ENCODE assay signal across 8 cellular contexts in the genomic region with DNA sequence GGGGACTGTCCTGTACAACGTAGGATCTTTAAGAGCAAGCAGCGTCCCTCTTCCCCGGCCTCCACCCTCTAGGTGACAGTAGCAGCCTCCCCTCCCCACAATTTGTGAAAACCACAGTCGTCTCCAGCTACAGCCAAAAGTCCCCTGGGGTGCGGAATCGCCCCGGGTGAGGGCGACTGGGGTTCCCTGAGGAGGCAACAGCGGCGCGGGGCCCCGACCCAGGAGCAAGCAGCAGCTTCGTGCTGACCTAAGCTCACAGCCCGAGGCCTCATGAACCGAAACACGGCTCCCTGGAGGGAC. TPM values are rescaled to one million over a fixed set of nuclear protein-coding genes. Genes with fewer than 3 reads are reported as not detected.
DNase-seq lines count a peak whose midpoint lies in the region; ATAC-seq, FAIRE-seq and TF ChIP-seq lines count a peak whose summit lies in the region.

No MANE protein-coding gene starts in this region.

- H3K4me3 ChIP-seq in AG04449 (ENCODE audit: low read depth, low read length) (peak overlapping the region; percentile 73), GM12878 (peak overlapping the region; percentile 60), lower lobe of right lung (peak overlapping the region; percentile 93), vagina (peak overlapping the region; percentile 51 to 84)

- H3K27me3 ChIP-seq in GM12878 (replicated peaks in 1 of 2; ENCODE audit: control insufficient read depth in 2 of 2, insufficient read depth in 2 of 2, low read length in 1 of 2) (no peaks in the 10 kb centered on the region), lower lobe of right lung (ENCODE audit: low read depth) (no peaks in the 10 kb centered on the region), vagina (no peaks in the 10 kb centered on the region)

- H3K36me3 ChIP-seq in GM12878 (ENCODE audit: control insufficient read depth in 2 of 2, insufficient read depth in 2 of 2, low read length in 1 of 2): no peaks in the 10 kb centered on the region
- H3K36me3 ChIP-seq in lower lobe of right lung: peaks cover 7% of the 10 kb centered on the region
- peaks cover 0 to 3% of the 10 kb centered on the region in 2 donors for H3K36me3 ChIP-seq in vagina

- no peaks in the 10 kb centered on the region for H3K79me2 ChIP-seq in GM12878 (ENCODE audit: control insufficient read depth, insufficient read depth, low read length)

- POLR2A ChIA-PET in AG04449 (lab: Yijun Ruan, JAX) (no interaction called here), GM12878 (lab: Charles Lee) (no interaction called here)

- FAIRE-seq in GM12878 (lab: Jason Lieb, UNC): no peak

- intact Hi-C loops in GM12878 (cut with micrococcal nuclease; ENCODE audit: unreplicated experiment) (no loop called here), lower lobe of right lung (cut with DNase I) (no loop called here), vagina (cut with DNase I) (loop anchor here (5.0 kb wide), 1 partner anchor 961 kb away; no protein-coding TSS in a partner anchor)

- in situ Hi-C loops in GM12878 (cut with MboI): no loop called here

- H3K4me2 ChIP-seq in GM12878 (ENCODE audit: control insufficient read depth, insufficient read depth): peak overlapping the region; percentile 60; the same call in 1 of the 2 replicates

- peak overlapping the region; percentile 61 for H3K9ac ChIP-seq in GM12878 (ENCODE audit: control insufficient read depth, insufficient read depth, low read length)

- RAD21 ChIA-PET in GM12878 (lab: Charles Lee; ENCODE audit: unreplicated experiment): no interaction called here

- CTCF ChIA-PET in AG04449 (lab: Yijun Ruan, JAX) (interaction anchor here (0.6 to 1.7 kb wide), 2 partner anchors 20 to 251 kb away, joined by 3 read pairs; no protein-coding TSS in a partner anchor), GM12878 (lab: Yijun Ruan, JAX) (no interaction called here)

- H3K27ac ChIP-seq in GM12878 (ENCODE audit: control insufficient read depth, insufficient read depth) (peak overlapping the region; percentile 61), lower lobe of right lung (peak overlapping the region; percentile 96), vagina (peak overlapping the region; percentile 86)

- no peaks in the 10 kb centered on the region for H4K20me1 ChIP-seq in GM12878 (ENCODE audit: control insufficient read depth, insufficient read depth)

- peak overlapping the region; percentile 63 for H2AFZ ChIP-seq in GM12878 (ENCODE audit: control insufficient read depth, low read depth, low read length)

- TF ChIP-seq RAD21 in GM12878 (IDR thresholded peaks at IDR 0.05; ENCODE audit: insufficient read depth, low read depth, low read length): no peak

- H3K4me1 ChIP-seq in GM12878 (ENCODE audit: control insufficient read depth, insufficient read depth, low read length): no peaks in the 10 kb centered on the region
- H3K4me1 ChIP-seq in lower lobe of right lung: peaks cover 9% of the 10 kb centered on the region
- H3K4me1 ChIP-seq in vagina: peaks cover 8% of the 10 kb centered on the region

- TF ChIP-seq CTCF in AG04449 (IDR thresholded peaks at IDR 0.05; ENCODE audit: insufficient read depth, low read length, missing control alignments): no peak
- TF ChIP-seq CTCF in GM12878 (IDR thresholded peaks at IDR 0.05 in 2 of 3, conservative IDR thresholded peaks at IDR 0.05 in 1 of 3; ENCODE audit: control insufficient read depth in 2 of 3, extremely low read depth in 1 of 3, insufficient read depth in 1 of 3, low read depth in 3 of 3, low read length in 3 of 3): no peak
- no peak for TF ChIP-seq CTCF in lower lobe of right lung (IDR thresholded peaks at IDR 0.05)
- TF ChIP-seq CTCF in vagina (IDR thresholded peaks at IDR 0.05): no peak

- no TSS peak for BruUV-seq in GM12878 (replicated peaks; lab: Mats Ljungman, UMichigan)

- DNase-seq in AG04449 (ENCODE audit: low read depth, low spot score) (no peak), GM12878 (ENCODE audit: low read depth, low spot score) (no peak), lower lobe of right lung (no peak), vagina (ENCODE audit: extremely low spot score in 2 of 2) (no peak), HCEC 1CT (no peak), DMS 273 treated with DMSO at 0.1 percent for 48 hours (lab: John Stamatoyannopoulos, UW) (no peak)

- SMC1A ChIA-PET in GM12878 (lab: Charles Lee; ENCODE audit: uncharacterized antibody, unreplicated experiment): no interaction called here

- no peak for TF ChIP-seq EP300 in GM12878 (IDR thresholded peaks at IDR 0.05; ENCODE audit: borderline replicate concordance in 1 of 2, control insufficient read depth in 1 of 2, low read depth in 2 of 2, low read length in 2 of 2)

- H3K9me3 ChIP-seq in GM12878 (replicated peaks; ENCODE audit: control insufficient read depth, insufficient read depth, low read length): no peaks in the 10 kb centered on the region; the same call in 2 of the 3 replicates
- no peaks in the 10 kb centered on the region for H3K9me3 ChIP-seq in lower lobe of right lung
- H3K9me3 ChIP-seq in vagina: no peaks in the 10 kb centered on the region

- ATAC-seq in GM18870 (IDR thresholded peaks at IDR 0.05; ENCODE audit: unreplicated experiment) (peak; percentile 19), HG03571 (IDR thresholded peaks at IDR 0.05; ENCODE audit: unreplicated experiment) (peak; percentile 32), GM12878 (no peak), lower lobe of right lung (peak; percentile 18 to 49)

- TF ChIP-seq POLR2A in GM12878 (IDR thresholded peaks at IDR 0.05; ENCODE audit: low read depth, low read length) (no peak), vagina (IDR thresholded peaks at IDR 0.05) (no peak)

- WGBS in GM12878 (ENCODE audit: insufficient coverage, insufficient replicate concordance, low lambda C conversion rate, missing lambda C conversion rate): 0% methylated on average over 16 of the region's 16 CpGs

TF ChIP-seq in GM12878, 131 proteins besides CTCF, POLR2A, EP300 and RAD21 (continues in another document):
- no peak for TF ChIP-seq PAX8 (IDR thresholded peaks at IDR 0.05)
- no peak for TF ChIP-seq WRNIP1 (IDR thresholded peaks at IDR 0.05; ENCODE audit: borderline replicate concordance, low read depth, low read length)
- TF ChIP-seq JUNB (IDR thresholded peaks at IDR 0.05): no peak
- TF ChIP-seq CHD2 (IDR thresholded peaks at IDR 0.05; ENCODE audit: borderline replicate concordance, low read depth, low read length): no peak
- TF ChIP-seq EZH2 (IDR thresholded peaks at IDR 0.05; ENCODE audit: borderline replicate concordance, control insufficient read depth, low read depth, low read length): no peak

RNA-seq across cellular contexts. Expression of gene ZNF558, which starts 0.3 kb away (rescaled TPM):
- 0.19 and 0.37 TPM in 2 replicates for total RNA-seq in GM12878 (2013; cell fraction: nucleolus; rRNA removed)
- 7.1 and 8.2 TPM in 2 replicates for total RNA-seq in GM12878 (2014; rRNA removed)
- 4.7 and 6.4 TPM in 2 replicates for total RNA-seq in GM12878 (2014; rRNA removed; fragmentation: Illumina TruSeq; extraction: Trizol)
- 7.2 and 7.4 TPM in 2 replicates for total RNA-seq in GM12878 (2021)
- polyA plus RNA-seq in GM12878 (2011; ENCODE audit: low read depth): 4.5 TPM
- 0.10 TPM in 1 of 2 replicates, not detected in the other for polyA plus RNA-seq in GM12878 (2011; rRNA removed)
- polyA plus RNA-seq in GM12878 (2011; cell fraction: cytosol; rRNA removed): not detected in 2 replicates
- polyA plus RNA-seq in GM12878 (2011; cell fraction: nucleus; rRNA removed): 0.15 and 0.21 TPM in 2 replicates
- 6.6 and 10.2 TPM in 2 replicates for polyA plus RNA-seq in GM12878 (2012)
- 5.5 and 6.5 TPM in 2 replicates for polyA plus RNA-seq in GM12878 (2014; fragmentation: Illumina TruSeq; extraction: Trizol)
- 1 to 10 TPM in 1 of 2 experiments, under 1 TPM in 1; 0.95 to 1.6 TPM for polyA plus RNA-seq in GM12878 (2014; fragmentation: Nextera tagmentation; extraction: Ambion mirVana)
- 4.8 and 7.9 TPM in 2 replicates for polyA plus RNA-seq in GM12878 (2014; rRNA removed)
- polyA plus RNA-seq in GM12878 (2016; fragmentation: Nextera tagmentation; extraction: Ambion mirVana): 1 to 10 TPM; 6.2 to 8.1 TPM
- polyA minus RNA-seq in GM12878 (2011; rRNA and poly(A)+ RNA removed): 0.07 and 0.15 TPM in 2 replicates
- not detected in 2 replicates for polyA minus RNA-seq in GM12878 (2011; cell fraction: cytosol; rRNA and poly(A)+ RNA removed)
- polyA minus RNA-seq in GM12878 (2011; cell fraction: nucleus; rRNA and poly(A)+ RNA removed): not detected in 2 replicates
- 23.1 TPM for total RNA-seq in lower lobe of right lung
- 23.8 TPM for total RNA-seq in vagina

RNA-seq across cellular contexts. Expression of gene MBD3L1, which starts 0.4 kb away (rescaled TPM):
- total RNA-seq in GM12878 (2013; cell fraction: nucleolus; rRNA removed): not detected in 2 replicates
- not detected in 2 replicates for total RNA-seq in GM12878 (2014; rRNA removed)
- total RNA-seq in GM12878 (2014; rRNA removed; fragmentation: Illumina TruSeq; extraction: Trizol): not detected in 2 replicates
- total RNA-seq in GM12878 (2021): not detected in 2 replicates
- not detected for polyA plus RNA-seq in GM12878 (2011; ENCODE audit: low read depth)
- not detected in 2 replicates for polyA plus RNA-seq in GM12878 (2011; rRNA removed)
- not detected in 2 replicates for polyA plus RNA-seq in GM12878 (2011; cell fraction: cytosol; rRNA removed)
- not detected in 2 replicates for polyA plus RNA-seq in GM12878 (2011; cell fraction: nucleus; rRNA removed)
- polyA plus RNA-seq in GM12878 (2012): not detected in 2 replicates
- not detected in 2 replicates for polyA plus RNA-seq in GM12878 (2014; fragmentation: Illumina TruSeq; extraction: Trizol)
- polyA plus RNA-seq in GM12878 (2014; fragmentation: Nextera tagmentation; extraction: Ambion mirVana): not detected
- not detected in 2 replicates for polyA plus RNA-seq in GM12878 (2014; rRNA removed)
- polyA plus RNA-seq in GM12878 (2016; fragmentation: Nextera tagmentation; extraction: Ambion mirVana): not detected
- polyA minus RNA-seq in GM12878 (2011; rRNA and poly(A)+ RNA removed): not detected in 2 replicates
- not detected in 2 replicates for polyA minus RNA-seq in GM12878 (2011; cell fraction: cytosol; rRNA and poly(A)+ RNA removed)
- polyA minus RNA-seq in GM12878 (2011; cell fraction: nucleus; rRNA and poly(A)+ RNA removed): not detected in 2 replicates
- not detected for total RNA-seq in lower lobe of right lung
- total RNA-seq in vagina: not detected
